Comparison of ENCODE assay signal across 17 cellular contexts in genomic region chr6:33143113-33143760, GRCh38. TPM values are rescaled to one million over a fixed set of nuclear protein-coding genes. Genes with fewer than 3 reads are reported as not detected.
DNase-seq lines count a peak whose midpoint lies in the region; ATAC-seq and TF ChIP-seq lines count a peak whose summit lies in the region.
"Had no signal": no experiment of that assay in that cellular context is flagged by ENCODE, and none has a peak within 500 bp of the region (broad histone marks: within the 10 kb centered on the region; RNA-seq: fewer than 3 reads in every experiment).

No MANE protein-coding gene starts in this region.

- H3K4me3 Mint-ChIP-seq in neural progenitor cell = no peak overlapping the region
- H3K4me3 Mint-ChIP-seq: B cell; T-helper 1 cell treated with Interleukin-12 subunit alpha and Interleukin-12 subunit beta and Interleukin-4 antibody, amounts not matched to agents 30 μg/mL and 1 μg/mL, for 36 hours had no signal

- no peaks in the 10 kb centered on the region for H3K9me3 Mint-ChIP-seq in neural progenitor cell
- H3K9me3 Mint-ChIP-seq: T-helper 1 cell treated with Interleukin-12 subunit alpha and Interleukin-12 subunit beta and Interleukin-4 antibody, amounts not matched to agents 30 μg/mL and 1 μg/mL, for 36 hours had no signal

- H3K4me2 ChIP-seq in Karpas-422 (ENCODE audit: low read depth, low read length, poor library complexity, severe bottlenecking) = no peak overlapping the region
- no peak overlapping the region for H3K4me2 ChIP-seq in neural progenitor cell

- H3K9ac ChIP-seq in Karpas-422 (ENCODE audit: low read length) = no peak overlapping the region
- no peak overlapping the region for H3K9ac ChIP-seq in neural progenitor cell

- no peak overlapping the region for H2AFZ ChIP-seq in Karpas-422 (ENCODE audit: low read length)
- no peak overlapping the region for H2AFZ ChIP-seq in neural progenitor cell (replicated peaks)

- H3K9me2 ChIP-seq in Karpas-422 (replicated peaks; ENCODE audit: insufficient read depth, low read length) = no peaks in the 10 kb centered on the region

- peaks cover 10% of the 10 kb centered on the region for H3K27me3 Mint-ChIP-seq in neural progenitor cell (ENCODE audit: insufficient read depth, low read depth)

- H3K27ac ChIP-seq in Karpas-422 (ENCODE audit: low read length) = no peak overlapping the region
- H3K27ac ChIP-seq in neural progenitor cell = no peak overlapping the region
- H3K27ac ChIP-seq: heart left ventricle had no signal

- DNase-seq in GM06990 (ENCODE audit: extremely low read depth, insufficient read length) (no peak), Karpas-422 (peak; percentile 33), cardiac fibroblast (ENCODE audit: low read depth in 2 of 2) (no peak), neural progenitor cell (ENCODE audit: low spot score) (no peak), NCI-H2227 treated with DMSO at 0.1 percent for 48 hours (lab: John Stamatoyannopoulos, UW) (no peak), medulla oblongata (ENCODE audit: extremely low spot score) (no peak)
- DNase-seq: activated CD4-positive, alpha-beta T cell treated with anti-CD3 and anti-CD28 coated beads for 1 hour; activated naive CD4-positive, alpha-beta T cell treated with Interleukin-2 at 50 U/mL for 16 hours; heart left ventricle; NCI-H345; SIG-M5; stimulated activated CD4-positive, alpha-beta T cell treated with anti-CD3 and anti-CD28 coated beads, Interleukin-1b, Interleukin-23, amount 100 ng/mL, for 48 hours; substantia nigra had no signal

- H3K27me3 ChIP-seq in GM06990 (replicated peaks; ENCODE audit: control insufficient read depth, insufficient read depth, low read length) = no peaks in the 10 kb centered on the region
- H3K27me3 ChIP-seq in Karpas-422 (ENCODE audit: low read length) = no peaks in the 10 kb centered on the region
- no peaks in the 10 kb centered on the region for H3K27me3 ChIP-seq in neural progenitor cell

- no peaks in the 10 kb centered on the region for H3F3A ChIP-seq in neural progenitor cell (ENCODE audit: low read depth)

- H3K79me2 ChIP-seq in Karpas-422 (ENCODE audit: low read length) (no peaks in the 10 kb centered on the region), neural progenitor cell (ENCODE audit: low read depth) (no peaks in the 10 kb centered on the region)

- no peaks in the 10 kb centered on the region for H3K4me1 Mint-ChIP-seq in neural progenitor cell

- H3K36me3 ChIP-seq in GM06990 (ENCODE audit: control insufficient read depth, insufficient read depth, low read length) = no peaks in the 10 kb centered on the region
- H3K36me3 ChIP-seq in Karpas-422 (ENCODE audit: insufficient read depth, low read length) = no peaks in the 10 kb centered on the region
- H3K36me3 ChIP-seq in neural progenitor cell = no peaks in the 10 kb centered on the region
- H3K36me3 ChIP-seq: heart left ventricle had no signal

- TF ChIP-seq CTCF in GM06990 (IDR thresholded peaks at IDR 0.05; ENCODE audit: insufficient read depth, low read length, poor library complexity, severe bottlenecking) = peak; percentile 12
- peak; percentile 11 for TF ChIP-seq CTCF in cardiac fibroblast (IDR thresholded peaks at IDR 0.05; ENCODE audit: low read depth, low read length)
- peak; percentile 16 for TF ChIP-seq CTCF in neural progenitor cell (IDR thresholded peaks at IDR 0.05)

- H4K20me1 ChIP-seq in Karpas-422 (ENCODE audit: insufficient read depth, low read depth, low read length) (no peaks in the 10 kb centered on the region), neural progenitor cell (ENCODE audit: low read depth) (no peaks in the 10 kb centered on the region)

- H3K4me1 ChIP-seq in Karpas-422 (ENCODE audit: low read length) = peaks cover 3% of the 10 kb centered on the region
- H3K4me1 ChIP-seq in neural progenitor cell = no peaks in the 10 kb centered on the region

- H3K36me3 Mint-ChIP-seq in neural progenitor cell = no peaks in the 10 kb centered on the region

- no peak overlapping the region for H3K27ac Mint-ChIP-seq in neural progenitor cell
- H3K27ac Mint-ChIP-seq: B cell; T-helper 1 cell treated with Interleukin-12 subunit alpha and Interleukin-12 subunit beta and Interleukin-4 antibody, amounts not matched to agents 30 μg/mL and 1 μg/mL, for 36 hours had no signal

- H3K9me3 ChIP-seq in Karpas-422 (ENCODE audit: low read length) = no peaks in the 10 kb centered on the region
- no peaks in the 10 kb centered on the region for H3K9me3 ChIP-seq in neural progenitor cell (ENCODE audit: low read depth)
- H3K9me3 ChIP-seq: heart left ventricle had no signal

- no peak overlapping the region for H3K4me3 ChIP-seq in GM06990 (replicated peaks; ENCODE audit: low read depth, low read length)
- no peak overlapping the region for H3K4me3 ChIP-seq in Karpas-422 (ENCODE audit: low read length)
- H3K4me3 ChIP-seq in cardiac fibroblast (replicated peaks in 1 of 2; ENCODE audit: low read depth in 2 of 2, low read length in 2 of 2) = no peak overlapping the region
- H3K4me3 ChIP-seq in neural progenitor cell = no peak overlapping the region
- H3K4me3 ChIP-seq: heart left ventricle had no signal

- no peak for ATAC-seq in HG02798 (IDR thresholded peaks at IDR 0.05; ENCODE audit: poor library complexity, unreplicated experiment)
- ATAC-seq: heart left ventricle, sciatic nerve had no signal

RNA-seq across cellular contexts. Expression of gene COL11A2, which starts 49.0 kb away (rescaled TPM):
- 0.41 and 1.0 TPM in 2 replicates for total RNA-seq in Karpas-422 (2014; rRNA removed; shearing (Covaris generic); ENCODE audit: low replicate concordance)
- total RNA-seq in neural progenitor cell (ENCODE audit: low replicate concordance) = 0.49 and 0.99 TPM in 2 replicates

RNA-seq across cellular contexts. Expression of gene RXRB, which starts 57.2 kb away (rescaled TPM):
- total RNA-seq in Karpas-422 (2014; rRNA removed; shearing (Covaris generic); ENCODE audit: low replicate concordance) = 26.2 and 31.1 TPM in 2 replicates
- total RNA-seq in neural progenitor cell (ENCODE audit: low replicate concordance) = 10.2 and 21.7 TPM in 2 replicates

RNA-seq across cellular contexts. Expression of gene SLC39A7, which starts 57.4 kb away (rescaled TPM):
- total RNA-seq in Karpas-422 (2014; rRNA removed; shearing (Covaris generic); ENCODE audit: low replicate concordance) = 14.0 and 31.9 TPM in 2 replicates
- 40.8 and 59.2 TPM in 2 replicates for total RNA-seq in neural progenitor cell (ENCODE audit: low replicate concordance)
